Comparison of ENCODE assay signal across 1 cellular context in the genomic region with DNA sequence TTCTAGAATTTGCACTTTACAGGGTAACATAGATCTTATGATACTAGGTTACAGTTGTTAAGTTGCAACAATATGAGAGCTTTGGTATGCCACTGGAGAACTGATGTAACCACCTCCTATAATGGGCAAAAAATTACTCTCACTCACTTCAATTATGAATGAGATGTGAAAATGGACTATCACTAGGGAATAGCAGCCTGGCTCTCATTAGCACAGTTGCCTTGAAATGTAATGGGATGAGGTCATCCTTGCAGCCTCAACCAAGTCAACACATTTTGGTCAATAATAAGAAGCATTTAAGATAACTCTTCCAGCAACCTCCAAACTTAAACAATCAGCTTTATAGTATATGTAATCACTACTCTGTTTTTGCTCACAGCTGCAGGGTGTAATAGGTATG.
TF ChIP-seq lines count a peak whose summit lies in the region.

No MANE protein-coding gene starts in this region.

TF ChIP-seq in HEK293, 187 proteins besides CTCF, POLR2A, EP300 and RAD21 (continued from another document):
- TF ChIP-seq, protein P1, sequence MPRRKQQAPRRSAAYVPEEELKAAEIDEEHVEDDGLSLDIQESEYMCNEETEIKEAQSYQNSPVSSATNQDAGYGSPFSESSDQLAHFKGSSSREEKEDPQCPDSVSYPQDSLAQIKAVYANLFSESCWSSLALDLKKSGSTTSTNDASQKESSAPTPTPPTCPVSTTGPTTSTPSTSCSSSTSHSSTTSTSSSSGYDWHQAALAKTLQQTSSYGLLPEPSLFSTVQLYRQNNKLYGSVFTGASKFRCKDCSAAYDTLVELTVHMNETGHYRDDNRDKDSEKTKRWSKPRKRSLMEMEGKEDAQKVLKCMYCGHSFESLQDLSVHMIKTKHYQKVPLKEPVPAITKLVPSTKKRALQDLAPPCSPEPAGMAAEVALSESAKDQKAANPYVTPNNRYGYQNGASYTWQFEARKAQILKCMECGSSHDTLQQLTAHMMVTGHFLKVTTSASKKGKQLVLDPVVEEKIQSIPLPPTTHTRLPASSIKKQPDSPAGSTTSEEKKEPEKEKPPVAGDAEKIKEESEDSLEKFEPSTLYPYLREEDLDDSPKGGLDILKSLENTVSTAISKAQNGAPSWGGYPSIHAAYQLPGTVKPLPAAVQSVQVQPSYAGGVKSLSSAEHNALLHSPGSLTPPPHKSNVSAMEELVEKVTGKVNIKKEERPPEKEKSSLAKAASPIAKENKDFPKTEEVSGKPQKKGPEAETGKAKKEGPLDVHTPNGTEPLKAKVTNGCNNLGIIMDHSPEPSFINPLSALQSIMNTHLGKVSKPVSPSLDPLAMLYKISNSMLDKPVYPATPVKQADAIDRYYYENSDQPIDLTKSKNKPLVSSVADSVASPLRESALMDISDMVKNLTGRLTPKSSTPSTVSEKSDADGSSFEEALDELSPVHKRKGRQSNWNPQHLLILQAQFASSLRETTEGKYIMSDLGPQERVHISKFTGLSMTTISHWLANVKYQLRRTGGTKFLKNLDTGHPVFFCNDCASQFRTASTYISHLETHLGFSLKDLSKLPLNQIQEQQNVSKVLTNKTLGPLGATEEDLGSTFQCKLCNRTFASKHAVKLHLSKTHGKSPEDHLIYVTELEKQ (tag by site-specific recombination; IDR thresholded peaks at IDR 0.05; ENCODE audit: borderline replicate concordance) = peak; percentile 74
- TF ChIP-seq, protein P2, sequence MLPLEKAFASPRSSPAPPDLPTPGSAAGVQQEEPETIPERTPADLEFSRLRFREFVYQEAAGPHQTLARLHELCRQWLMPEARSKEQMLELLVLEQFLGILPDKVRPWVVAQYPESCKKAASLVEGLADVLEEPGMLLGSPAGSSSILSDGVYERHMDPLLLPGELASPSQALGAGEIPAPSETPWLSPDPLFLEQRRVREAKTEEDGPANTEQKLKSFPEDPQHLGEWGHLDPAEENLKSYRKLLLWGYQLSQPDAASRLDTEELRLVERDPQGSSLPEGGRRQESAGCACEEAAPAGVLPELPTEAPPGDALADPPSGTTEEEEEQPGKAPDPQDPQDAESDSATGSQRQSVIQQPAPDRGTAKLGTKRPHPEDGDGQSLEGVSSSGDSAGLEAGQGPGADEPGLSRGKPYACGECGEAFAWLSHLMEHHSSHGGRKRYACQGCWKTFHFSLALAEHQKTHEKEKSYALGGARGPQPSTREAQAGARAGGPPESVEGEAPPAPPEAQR (tag by site-specific recombination; IDR thresholded peaks at IDR 0.05) = no peak
- TF ChIP-seq, protein P3, sequence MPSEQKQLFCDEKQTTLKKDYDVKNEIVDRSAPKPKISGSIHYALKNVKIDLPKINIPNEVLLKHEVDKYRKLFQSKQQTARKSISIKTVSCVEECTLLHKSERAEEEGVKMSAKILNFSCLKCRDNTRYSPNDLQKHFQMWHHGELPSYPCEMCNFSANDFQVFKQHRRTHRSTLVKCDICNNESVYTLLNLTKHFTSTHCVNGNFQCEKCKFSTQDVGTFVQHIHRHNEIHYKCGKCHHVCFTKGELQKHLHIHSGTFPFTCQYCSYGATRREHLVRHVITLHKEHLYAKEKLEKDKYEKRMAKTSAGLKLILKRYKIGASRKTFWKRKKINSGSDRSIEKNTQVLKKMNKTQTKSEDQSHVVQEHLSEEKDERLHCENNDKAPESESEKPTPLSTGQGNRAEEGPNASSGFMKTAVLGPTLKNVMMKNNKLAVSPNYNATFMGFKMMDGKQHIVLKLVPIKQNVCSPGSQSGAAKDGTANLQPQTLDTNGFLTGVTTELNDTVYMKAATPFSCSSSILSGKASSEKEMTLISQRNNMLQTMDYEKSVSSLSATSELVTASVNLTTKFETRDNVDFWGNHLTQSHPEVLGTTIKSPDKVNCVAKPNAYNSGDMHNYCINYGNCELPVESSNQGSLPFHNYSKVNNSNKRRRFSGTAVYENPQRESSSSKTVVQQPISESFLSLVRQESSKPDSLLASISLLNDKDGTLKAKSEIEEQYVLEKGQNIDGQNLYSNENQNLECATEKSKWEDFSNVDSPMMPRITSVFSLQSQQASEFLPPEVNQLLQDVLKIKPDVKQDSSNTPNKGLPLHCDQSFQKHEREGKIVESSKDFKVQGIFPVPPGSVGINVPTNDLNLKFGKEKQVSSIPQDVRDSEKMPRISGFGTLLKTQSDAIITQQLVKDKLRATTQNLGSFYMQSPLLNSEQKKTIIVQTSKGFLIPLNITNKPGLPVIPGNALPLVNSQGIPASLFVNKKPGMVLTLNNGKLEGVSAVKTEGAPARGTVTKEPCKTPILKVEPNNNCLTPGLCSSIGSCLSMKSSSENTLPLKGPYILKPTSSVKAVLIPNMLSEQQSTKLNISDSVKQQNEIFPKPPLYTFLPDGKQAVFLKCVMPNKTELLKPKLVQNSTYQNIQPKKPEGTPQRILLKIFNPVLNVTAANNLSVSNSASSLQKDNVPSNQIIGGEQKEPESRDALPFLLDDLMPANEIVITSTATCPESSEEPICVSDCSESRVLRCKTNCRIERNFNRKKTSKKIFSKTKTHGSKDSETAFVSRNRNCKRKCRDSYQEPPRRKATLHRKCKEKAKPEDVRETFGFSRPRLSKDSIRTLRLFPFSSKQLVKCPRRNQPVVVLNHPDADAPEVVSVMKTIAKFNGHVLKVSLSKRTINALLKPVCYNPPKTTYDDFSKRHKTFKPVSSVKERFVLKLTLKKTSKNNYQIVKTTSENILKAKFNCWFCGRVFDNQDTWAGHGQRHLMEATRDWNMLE (tag by site-specific recombination; conservative IDR thresholded peaks at IDR 0.05; ENCODE audit: low read depth) = no peak
- TF ChIP-seq ZFHX2 (tag by site-specific recombination; conservative IDR thresholded peaks at IDR 0.05) = no peak
- no peak for TF ChIP-seq HOXD13 (CRISPR knock-in tag; IDR thresholded peaks at IDR 0.05; ENCODE audit: borderline replicate concordance)
- TF ChIP-seq, protein P4, sequence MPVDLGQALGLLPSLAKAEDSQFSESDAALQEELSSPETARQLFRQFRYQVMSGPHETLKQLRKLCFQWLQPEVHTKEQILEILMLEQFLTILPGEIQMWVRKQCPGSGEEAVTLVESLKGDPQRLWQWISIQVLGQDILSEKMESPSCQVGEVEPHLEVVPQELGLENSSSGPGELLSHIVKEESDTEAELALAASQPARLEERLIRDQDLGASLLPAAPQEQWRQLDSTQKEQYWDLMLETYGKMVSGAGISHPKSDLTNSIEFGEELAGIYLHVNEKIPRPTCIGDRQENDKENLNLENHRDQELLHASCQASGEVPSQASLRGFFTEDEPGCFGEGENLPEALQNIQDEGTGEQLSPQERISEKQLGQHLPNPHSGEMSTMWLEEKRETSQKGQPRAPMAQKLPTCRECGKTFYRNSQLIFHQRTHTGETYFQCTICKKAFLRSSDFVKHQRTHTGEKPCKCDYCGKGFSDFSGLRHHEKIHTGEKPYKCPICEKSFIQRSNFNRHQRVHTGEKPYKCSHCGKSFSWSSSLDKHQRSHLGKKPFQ (tag by site-specific recombination; IDR thresholded peaks at IDR 0.05) = 0 out of 2 replicates have a peak, but pooled peaks have one; percentile 15
- 0 out of 2 replicates have a peak, but pooled peaks have one; percentile 28 for TF ChIP-seq FEZF1 (tag by site-specific recombination; IDR thresholded peaks at IDR 0.05)
- TF ChIP-seq ZEB2 (tag by site-specific recombination; IDR thresholded peaks at IDR 0.05) = peak; percentile 77
TF ChIP-seq in HEK293: peak in this region for 33.
